1 cellular context compared by ENCODE assay signal in the genomic region with DNA sequence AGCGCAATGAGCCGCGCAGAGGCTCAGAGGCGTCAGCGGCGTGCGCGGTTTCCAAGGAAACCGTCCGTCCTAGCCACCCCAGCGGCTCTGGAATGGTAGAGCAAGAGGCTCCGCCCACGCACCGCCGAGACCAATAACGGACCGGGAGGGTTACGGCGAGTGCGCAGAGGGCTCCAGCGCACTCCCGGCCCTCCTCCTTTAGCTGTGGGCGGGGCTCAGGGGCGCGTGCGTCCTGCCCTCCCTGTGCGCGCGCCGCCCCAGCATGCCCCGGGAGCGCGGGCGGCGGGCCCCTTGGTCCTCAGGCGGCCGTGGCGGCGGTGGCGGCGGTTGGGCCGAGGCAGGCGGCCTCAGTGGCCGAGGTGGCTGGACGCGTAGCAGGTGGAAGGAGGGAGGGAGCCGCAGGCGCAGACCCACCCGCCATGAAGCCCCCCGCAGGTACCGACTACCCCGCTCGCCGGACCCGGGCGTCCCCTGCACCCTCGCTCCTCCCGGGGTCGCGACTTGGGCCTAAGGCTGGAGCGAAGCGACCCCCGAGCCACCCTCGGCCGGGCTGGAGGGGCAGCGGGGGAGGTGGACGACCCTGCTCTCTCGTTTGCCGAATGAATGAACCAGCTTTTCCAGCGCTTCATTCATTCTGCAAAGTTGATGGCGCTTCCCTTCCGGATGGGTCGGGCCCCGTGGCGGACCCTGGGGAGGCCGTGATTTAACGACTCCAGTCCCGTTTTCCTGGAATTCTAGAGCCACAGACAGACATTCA.
TF ChIP-seq lines count a peak whose summit lies in the region.

A gene (plus strand): TSS at position 260 of the 757 bp plus-strand sequence. CDS start 160 bp downstream, at position 420.

TF ChIP-seq in K562, 482 proteins besides CTCF, POLR2A, EP300 and RAD21 (continued from another document and continues in another):
- TF ChIP-seq, protein P1, sequence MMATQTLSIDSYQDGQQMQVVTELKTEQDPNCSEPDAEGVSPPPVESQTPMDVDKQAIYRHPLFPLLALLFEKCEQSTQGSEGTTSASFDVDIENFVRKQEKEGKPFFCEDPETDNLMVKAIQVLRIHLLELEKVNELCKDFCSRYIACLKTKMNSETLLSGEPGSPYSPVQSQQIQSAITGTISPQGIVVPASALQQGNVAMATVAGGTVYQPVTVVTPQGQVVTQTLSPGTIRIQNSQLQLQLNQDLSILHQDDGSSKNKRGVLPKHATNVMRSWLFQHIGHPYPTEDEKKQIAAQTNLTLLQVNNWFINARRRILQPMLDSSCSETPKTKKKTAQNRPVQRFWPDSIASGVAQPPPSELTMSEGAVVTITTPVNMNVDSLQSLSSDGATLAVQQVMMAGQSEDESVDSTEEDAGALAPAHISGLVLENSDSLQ (IDR thresholded peaks at IDR 0.05), result peak; percentile 80
- TF ChIP-seq RBFOX2 (IDR thresholded peaks at IDR 0.05; ENCODE audit: low read depth, low read length) (peak; percentile 91), TAL1 (IDR thresholded peaks at IDR 0.05) (no peak), NCOA6 (IDR thresholded peaks at IDR 0.05) (no peak), HDAC8 (tag; IDR thresholded peaks at IDR 0.05) (0 out of 2 replicates have a peak, but pooled peaks have one; percentile 28), NCOA2 (IDR thresholded peaks at IDR 0.05; ENCODE audit: partially characterized antibody in 2 of 2) (no peak), ZNF174 (CRISPR knock-in tag; IDR thresholded peaks at IDR 0.05) (no peak), SIN3B (IDR thresholded peaks at IDR 0.05; ENCODE audit: low read depth) (peak; percentile 66; the same call in 1 of the 2 replicates), TBL1XR1 (IDR thresholded peaks at IDR 0.05; ENCODE audit: low read length in 2 of 2) (no peak), TEAD2 (tag; IDR thresholded peaks at IDR 0.05) (no peak), SAFB2 (IDR thresholded peaks at IDR 0.05; ENCODE audit: borderline replicate concordance, low read depth, low read length, severe bottlenecking) (no peak), ZNF134 (CRISPR knock-in tag; conservative IDR thresholded peaks at IDR 0.05) (no peak), FUS (optimal IDR thresholded peaks at IDR 0.05; ENCODE audit: low read depth, low read length) (peak; percentile 56), NR2C2 (CRISPR knock-in tag; IDR thresholded peaks at IDR 0.05) (no peak), NR2C2 (tag; IDR thresholded peaks at IDR 0.05) (no peak; the same call in 1 of the 2 replicates), PTRF (tag; IDR thresholded peaks at IDR 0.05) (no peak), FOS (IDR thresholded peaks at IDR 0.05; ENCODE audit: extremely low read depth, insufficient read length) (peak; percentile 36), PCBP1 (IDR thresholded peaks at IDR 0.05; ENCODE audit: low read depth, low read length, poor library complexity, severe bottlenecking) (no peak), SP1 (CRISPR knock-in tag; IDR thresholded peaks at IDR 0.05) (peak; percentile 88), NEUROD1 (IDR thresholded peaks at IDR 0.05; ENCODE audit: borderline replicate concordance, low read depth, low read length, partially characterized antibody) (no peak), BMI1 (IDR thresholded peaks at IDR 0.05; ENCODE audit: low read length) (peak; percentile 51; the same call in 1 of the 2 replicates), MAFF (IDR thresholded peaks at IDR 0.05; ENCODE audit: low read length) (no peak), MAFK (IDR thresholded peaks at IDR 0.05; ENCODE audit: low read length) (no peak), ILF3 (IDR thresholded peaks at IDR 0.05; ENCODE audit: borderline replicate concordance) (no peak; the same call in 1 of the 2 replicates), HMGN3 (IDR thresholded peaks at IDR 0.05; ENCODE audit: borderline replicate concordance, extremely low read depth, insufficient read length, low read depth, low read length) (peak; percentile 72), RBBP5 (IDR thresholded peaks at IDR 0.05; ENCODE audit: borderline replicate concordance, insufficient read depth, low read length, poor library complexity, severe bottlenecking) (peak; percentile 81), NFRKB (IDR thresholded peaks at IDR 0.05; ENCODE audit: low read depth) (no peak), ASH1L (IDR thresholded peaks at IDR 0.05; ENCODE audit: borderline replicate concordance, low read depth, partially characterized antibody) (no peak), U2AF2 (optimal IDR thresholded peaks at IDR 0.05; ENCODE audit: low read depth, low read length) (no peak), RBM34 (IDR thresholded peaks at IDR 0.05; ENCODE audit: borderline replicate concordance, insufficient read depth, low read length) (no peak), SMARCB1 (IDR thresholded peaks at IDR 0.05; ENCODE audit: insufficient read length, low read depth) (no peak), ZNF77 (CRISPR knock-in tag; IDR thresholded peaks at IDR 0.05) (no peak), ZC3H4 (CRISPR knock-in tag; IDR thresholded peaks at IDR 0.05; ENCODE audit: borderline replicate concordance) (0 out of 2 replicates have a peak, but pooled peaks have one; percentile 71), RFX1 (IDR thresholded peaks at IDR 0.05) (peak; percentile 93), SREBF1 (IDR thresholded peaks at IDR 0.05; ENCODE audit: borderline replicate concordance, low read depth, low read length) (no peak), EHMT2 (IDR thresholded peaks at IDR 0.05) (no peak)
- TF ChIP-seq, protein P2, sequence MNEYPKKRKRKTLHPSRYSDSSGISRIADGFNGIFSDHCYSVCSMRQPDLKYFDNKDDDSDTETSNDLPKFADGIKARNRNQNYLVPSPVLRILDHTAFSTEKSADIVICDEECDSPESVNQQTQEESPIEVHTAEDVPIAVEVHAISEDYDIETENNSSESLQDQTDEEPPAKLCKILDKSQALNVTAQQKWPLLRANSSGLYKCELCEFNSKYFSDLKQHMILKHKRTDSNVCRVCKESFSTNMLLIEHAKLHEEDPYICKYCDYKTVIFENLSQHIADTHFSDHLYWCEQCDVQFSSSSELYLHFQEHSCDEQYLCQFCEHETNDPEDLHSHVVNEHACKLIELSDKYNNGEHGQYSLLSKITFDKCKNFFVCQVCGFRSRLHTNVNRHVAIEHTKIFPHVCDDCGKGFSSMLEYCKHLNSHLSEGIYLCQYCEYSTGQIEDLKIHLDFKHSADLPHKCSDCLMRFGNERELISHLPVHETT (CRISPR knock-in tag; conservative IDR thresholded peaks at IDR 0.05 in 1 of 2, IDR thresholded peaks at IDR 0.05 in 1 of 2), result peak in 1 of 2 experiments; percentile 43; a peak in 1 of 4 replicates
- TF ChIP-seq, protein P3, sequence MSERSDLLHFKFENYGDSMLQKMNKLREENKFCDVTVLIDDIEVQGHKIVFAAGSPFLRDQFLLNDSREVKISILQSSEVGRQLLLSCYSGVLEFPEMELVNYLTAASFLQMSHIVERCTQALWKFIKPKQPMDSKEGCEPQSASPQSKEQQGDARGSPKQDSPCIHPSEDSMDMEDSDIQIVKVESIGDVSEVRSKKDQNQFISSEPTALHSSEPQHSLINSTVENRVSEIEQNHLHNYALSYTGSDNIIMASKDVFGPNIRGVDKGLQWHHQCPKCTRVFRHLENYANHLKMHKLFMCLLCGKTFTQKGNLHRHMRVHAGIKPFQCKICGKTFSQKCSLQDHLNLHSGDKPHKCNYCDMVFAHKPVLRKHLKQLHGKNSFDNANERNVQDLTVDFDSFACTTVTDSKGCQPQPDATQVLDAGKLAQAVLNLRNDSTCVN (CRISPR knock-in tag; IDR thresholded peaks at IDR 0.05), result no peak
- TF ChIP-seq, protein P4, sequence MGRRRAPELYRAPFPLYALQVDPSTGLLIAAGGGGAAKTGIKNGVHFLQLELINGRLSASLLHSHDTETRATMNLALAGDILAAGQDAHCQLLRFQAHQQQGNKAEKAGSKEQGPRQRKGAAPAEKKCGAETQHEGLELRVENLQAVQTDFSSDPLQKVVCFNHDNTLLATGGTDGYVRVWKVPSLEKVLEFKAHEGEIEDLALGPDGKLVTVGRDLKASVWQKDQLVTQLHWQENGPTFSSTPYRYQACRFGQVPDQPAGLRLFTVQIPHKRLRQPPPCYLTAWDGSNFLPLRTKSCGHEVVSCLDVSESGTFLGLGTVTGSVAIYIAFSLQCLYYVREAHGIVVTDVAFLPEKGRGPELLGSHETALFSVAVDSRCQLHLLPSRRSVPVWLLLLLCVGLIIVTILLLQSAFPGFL (CRISPR knock-in tag; IDR thresholded peaks at IDR 0.05), result no peak
- TF ChIP-seq, protein P5, sequence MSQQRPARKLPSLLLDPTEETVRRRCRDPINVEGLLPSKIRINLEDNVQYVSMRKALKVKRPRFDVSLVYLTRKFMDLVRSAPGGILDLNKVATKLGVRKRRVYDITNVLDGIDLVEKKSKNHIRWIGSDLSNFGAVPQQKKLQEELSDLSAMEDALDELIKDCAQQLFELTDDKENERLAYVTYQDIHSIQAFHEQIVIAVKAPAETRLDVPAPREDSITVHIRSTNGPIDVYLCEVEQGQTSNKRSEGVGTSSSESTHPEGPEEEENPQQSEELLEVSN (IDR thresholded peaks at IDR 0.05; ENCODE audit: borderline replicate concordance in 1 of 2, extremely low read depth in 1 of 2, insufficient read depth in 1 of 2, insufficient read length in 1 of 2, low read depth in 1 of 2, low read length in 1 of 2, poor library complexity in 1 of 2, severe bottlenecking in 1 of 2), result peak; percentile 81 to 92
- TF ChIP-seq, protein P6, sequence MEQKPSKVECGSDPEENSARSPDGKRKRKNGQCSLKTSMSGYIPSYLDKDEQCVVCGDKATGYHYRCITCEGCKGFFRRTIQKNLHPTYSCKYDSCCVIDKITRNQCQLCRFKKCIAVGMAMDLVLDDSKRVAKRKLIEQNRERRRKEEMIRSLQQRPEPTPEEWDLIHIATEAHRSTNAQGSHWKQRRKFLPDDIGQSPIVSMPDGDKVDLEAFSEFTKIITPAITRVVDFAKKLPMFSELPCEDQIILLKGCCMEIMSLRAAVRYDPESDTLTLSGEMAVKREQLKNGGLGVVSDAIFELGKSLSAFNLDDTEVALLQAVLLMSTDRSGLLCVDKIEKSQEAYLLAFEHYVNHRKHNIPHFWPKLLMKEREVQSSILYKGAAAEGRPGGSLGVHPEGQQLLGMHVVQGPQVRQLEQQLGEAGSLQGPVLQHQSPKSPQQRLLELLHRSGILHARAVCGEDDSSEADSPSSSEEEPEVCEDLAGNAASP (IDR thresholded peaks at IDR 0.05), result no peak
- TF ChIP-seq, protein P7, sequence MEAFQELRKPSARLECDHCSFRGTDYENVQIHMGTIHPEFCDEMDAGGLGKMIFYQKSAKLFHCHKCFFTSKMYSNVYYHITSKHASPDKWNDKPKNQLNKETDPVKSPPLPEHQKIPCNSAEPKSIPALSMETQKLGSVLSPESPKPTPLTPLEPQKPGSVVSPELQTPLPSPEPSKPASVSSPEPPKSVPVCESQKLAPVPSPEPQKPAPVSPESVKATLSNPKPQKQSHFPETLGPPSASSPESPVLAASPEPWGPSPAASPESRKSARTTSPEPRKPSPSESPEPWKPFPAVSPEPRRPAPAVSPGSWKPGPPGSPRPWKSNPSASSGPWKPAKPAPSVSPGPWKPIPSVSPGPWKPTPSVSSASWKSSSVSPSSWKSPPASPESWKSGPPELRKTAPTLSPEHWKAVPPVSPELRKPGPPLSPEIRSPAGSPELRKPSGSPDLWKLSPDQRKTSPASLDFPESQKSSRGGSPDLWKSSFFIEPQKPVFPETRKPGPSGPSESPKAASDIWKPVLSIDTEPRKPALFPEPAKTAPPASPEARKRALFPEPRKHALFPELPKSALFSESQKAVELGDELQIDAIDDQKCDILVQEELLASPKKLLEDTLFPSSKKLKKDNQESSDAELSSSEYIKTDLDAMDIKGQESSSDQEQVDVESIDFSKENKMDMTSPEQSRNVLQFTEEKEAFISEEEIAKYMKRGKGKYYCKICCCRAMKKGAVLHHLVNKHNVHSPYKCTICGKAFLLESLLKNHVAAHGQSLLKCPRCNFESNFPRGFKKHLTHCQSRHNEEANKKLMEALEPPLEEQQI (IDR thresholded peaks at IDR 0.05), result no peak
- TF ChIP-seq, protein P8, sequence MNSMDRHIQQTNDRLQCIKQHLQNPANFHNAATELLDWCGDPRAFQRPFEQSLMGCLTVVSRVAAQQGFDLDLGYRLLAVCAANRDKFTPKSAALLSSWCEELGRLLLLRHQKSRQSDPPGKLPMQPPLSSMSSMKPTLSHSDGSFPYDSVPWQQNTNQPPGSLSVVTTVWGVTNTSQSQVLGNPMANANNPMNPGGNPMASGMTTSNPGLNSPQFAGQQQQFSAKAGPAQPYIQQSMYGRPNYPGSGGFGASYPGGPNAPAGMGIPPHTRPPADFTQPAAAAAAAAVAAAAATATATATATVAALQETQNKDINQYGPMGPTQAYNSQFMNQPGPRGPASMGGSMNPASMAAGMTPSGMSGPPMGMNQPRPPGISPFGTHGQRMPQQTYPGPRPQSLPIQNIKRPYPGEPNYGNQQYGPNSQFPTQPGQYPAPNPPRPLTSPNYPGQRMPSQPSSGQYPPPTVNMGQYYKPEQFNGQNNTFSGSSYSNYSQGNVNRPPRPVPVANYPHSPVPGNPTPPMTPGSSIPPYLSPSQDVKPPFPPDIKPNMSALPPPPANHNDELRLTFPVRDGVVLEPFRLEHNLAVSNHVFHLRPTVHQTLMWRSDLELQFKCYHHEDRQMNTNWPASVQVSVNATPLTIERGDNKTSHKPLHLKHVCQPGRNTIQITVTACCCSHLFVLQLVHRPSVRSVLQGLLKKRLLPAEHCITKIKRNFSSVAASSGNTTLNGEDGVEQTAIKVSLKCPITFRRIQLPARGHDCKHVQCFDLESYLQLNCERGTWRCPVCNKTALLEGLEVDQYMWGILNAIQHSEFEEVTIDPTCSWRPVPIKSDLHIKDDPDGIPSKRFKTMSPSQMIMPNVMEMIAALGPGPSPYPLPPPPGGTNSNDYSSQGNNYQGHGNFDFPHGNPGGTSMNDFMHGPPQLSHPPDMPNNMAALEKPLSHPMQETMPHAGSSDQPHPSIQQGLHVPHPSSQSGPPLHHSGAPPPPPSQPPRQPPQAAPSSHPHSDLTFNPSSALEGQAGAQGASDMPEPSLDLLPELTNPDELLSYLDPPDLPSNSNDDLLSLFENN (IDR thresholded peaks at IDR 0.05; ENCODE audit: low read depth in 2 of 2, low read length in 2 of 2), result no peak
- TF ChIP-seq, protein P9, sequence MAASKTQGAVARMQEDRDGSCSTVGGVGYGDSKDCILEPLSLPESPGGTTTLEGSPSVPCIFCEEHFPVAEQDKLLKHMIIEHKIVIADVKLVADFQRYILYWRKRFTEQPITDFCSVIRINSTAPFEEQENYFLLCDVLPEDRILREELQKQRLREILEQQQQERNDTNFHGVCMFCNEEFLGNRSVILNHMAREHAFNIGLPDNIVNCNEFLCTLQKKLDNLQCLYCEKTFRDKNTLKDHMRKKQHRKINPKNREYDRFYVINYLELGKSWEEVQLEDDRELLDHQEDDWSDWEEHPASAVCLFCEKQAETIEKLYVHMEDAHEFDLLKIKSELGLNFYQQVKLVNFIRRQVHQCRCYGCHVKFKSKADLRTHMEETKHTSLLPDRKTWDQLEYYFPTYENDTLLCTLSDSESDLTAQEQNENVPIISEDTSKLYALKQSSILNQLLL (CRISPR knock-in tag; IDR thresholded peaks at IDR 0.05; ENCODE audit: borderline replicate concordance), result no peak
- TF ChIP-seq, protein P10, sequence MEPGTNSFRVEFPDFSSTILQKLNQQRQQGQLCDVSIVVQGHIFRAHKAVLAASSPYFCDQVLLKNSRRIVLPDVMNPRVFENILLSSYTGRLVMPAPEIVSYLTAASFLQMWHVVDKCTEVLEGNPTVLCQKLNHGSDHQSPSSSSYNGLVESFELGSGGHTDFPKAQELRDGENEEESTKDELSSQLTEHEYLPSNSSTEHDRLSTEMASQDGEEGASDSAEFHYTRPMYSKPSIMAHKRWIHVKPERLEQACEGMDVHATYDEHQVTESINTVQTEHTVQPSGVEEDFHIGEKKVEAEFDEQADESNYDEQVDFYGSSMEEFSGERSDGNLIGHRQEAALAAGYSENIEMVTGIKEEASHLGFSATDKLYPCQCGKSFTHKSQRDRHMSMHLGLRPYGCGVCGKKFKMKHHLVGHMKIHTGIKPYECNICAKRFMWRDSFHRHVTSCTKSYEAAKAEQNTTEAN (CRISPR knock-in tag; IDR thresholded peaks at IDR 0.05), result no peak
